18 cellular contexts compared by ENCODE assay signal in genomic region chr1:161350666-161351065, GRCh38. TPM values are rescaled to one million over a fixed set of nuclear protein-coding genes. Genes with fewer than 3 reads are reported as not detected.
DNase-seq lines count a peak whose midpoint lies in the region; ATAC-seq and TF ChIP-seq lines count a peak whose summit lies in the region.
"Had no signal": no experiment of that assay in that cellular context is flagged by ENCODE, and none has a peak within 500 bp of the region (broad histone marks: within the 10 kb centered on the region; RNA-seq: fewer than 3 reads in every experiment).

No MANE protein-coding gene starts in this region.

- DNase-seq in CD14-positive monocyte (ENCODE audit: low spot score) (no peak), NOMO-1 (lab: John Stamatoyannopoulos, UW; ENCODE audit: unreplicated experiment in 2 of 2) (peak; percentile 60 to 77), MM.1S (no peak)
- DNase-seq: COR-L47, IMR-90, NCI-H1092 treated with DMSO at 0.1 percent for 48 hours, NCI-H1694, NCI-H345, NCI-H69, SHP77 treated with DMSO at 0.1 percent for 48 hours, T-cell had no signal

- peak overlapping the region; percentile 79 for H3K4me2 ChIP-seq in BLaER1
- no peak overlapping the region for H3K4me2 ChIP-seq in MM.1S (ENCODE audit: low read depth, low read length)

- H3K9me3 ChIP-seq in BLaER1, result no peaks in the 10 kb centered on the region
- no peaks in the 10 kb centered on the region for H3K9me3 ChIP-seq in MM.1S (replicated peaks; ENCODE audit: insufficient read depth, low read length)

- H3K27ac Mint-ChIP-seq in CD14-positive monocyte, result peak overlapping the region; percentile 30 to 84 (median 47)
- H3K27ac Mint-ChIP-seq: T-cell had no signal

- H3K4me3 Mint-ChIP-seq in CD14-positive monocyte, result no peak overlapping the region
- H3K4me3 Mint-ChIP-seq: T-cell had no signal

- no peaks in the 10 kb centered on the region for H3K9me3 Mint-ChIP-seq in CD14-positive monocyte
- H3K9me3 Mint-ChIP-seq: T-cell had no signal

- intact Hi-C loops in CD14-positive monocyte (cut with micrococcal nuclease), result no loop called here

- H3F3A ChIP-seq in MM.1S (ENCODE audit: insufficient read depth, low read length), result no peaks in the 10 kb centered on the region

- TF ChIP-seq CTCF in CD14-positive monocyte (IDR thresholded peaks at IDR 0.05) (no peak), MM.1S (IDR thresholded peaks at IDR 0.05; ENCODE audit: low read length) (no peak)

- no peaks in the 10 kb centered on the region for H3K27me3 ChIP-seq in BLaER1
- no peaks in the 10 kb centered on the region for H3K27me3 ChIP-seq in MM.1S (replicated peaks; ENCODE audit: insufficient read depth, low read length)

- H4K20me1 ChIP-seq in BLaER1 (no peaks in the 10 kb centered on the region), MM.1S (ENCODE audit: insufficient read depth, low read length) (no peaks in the 10 kb centered on the region)

- H3K4me1 ChIP-seq in BLaER1, result peaks cover 45% of the 10 kb centered on the region
- H3K4me1 ChIP-seq in MM.1S (ENCODE audit: low read length), result no peaks in the 10 kb centered on the region

- peak overlapping the region; percentile 83 for H3K27ac ChIP-seq in BLaER1
- H3K27ac ChIP-seq in adipose tissue (ENCODE audit: low read depth, low read length), result peak overlapping the region; percentile 54
- H3K27ac ChIP-seq in MM.1S (ENCODE audit: low read length), result no peak overlapping the region

- H3K36me3 Mint-ChIP-seq in CD14-positive monocyte, result peaks cover 31 to 40% of the 10 kb centered on the region in 2 donors

- H2AFZ ChIP-seq in MM.1S (ENCODE audit: low read length), result no peak overlapping the region

- no peaks in the 10 kb centered on the region for H3K27me3 Mint-ChIP-seq in CD14-positive monocyte (ENCODE audit: low read depth in 3 of 3)
- H3K27me3 Mint-ChIP-seq: T-cell had no signal

- H3K79me2 ChIP-seq in MM.1S (ENCODE audit: low read length), result peaks cover 8% of the 10 kb centered on the region; the same call in 1 of the 2 replicates

- ATAC-seq in HG02885 (IDR thresholded peaks at IDR 0.05; ENCODE audit: poor library complexity, unreplicated experiment), result no peak
- no peak for ATAC-seq in SK-N-SH treated with all-trans-retinoic acid at 6 μM for 48 hours
- ATAC-seq: HCT116, T-cell had no signal

- H3K4me3 ChIP-seq in BLaER1 (no peak overlapping the region), MM.1S (ENCODE audit: low read length) (no peak overlapping the region)

- H3K36me3 ChIP-seq in BLaER1 (peaks cover 29% of the 10 kb centered on the region), MM.1S (replicated peaks; ENCODE audit: insufficient read depth, low read length) (no peaks in the 10 kb centered on the region)

- H3K9ac ChIP-seq in BLaER1 (no peak overlapping the region), MM.1S (ENCODE audit: low read length) (no peak overlapping the region)

- no peaks in the 10 kb centered on the region for H3K9me2 ChIP-seq in MM.1S (replicated peaks; ENCODE audit: insufficient read depth, low read length)

- peaks cover 17% of the 10 kb centered on the region for H3K4me1 Mint-ChIP-seq in CD14-positive monocyte

- 74 to 91% (median 80%) methylated on average over 1 of the region's 1 CpG for WGBS in adipose tissue, 3 donors

TF ChIP-seq in SK-N-SH treated with all-trans-retinoic acid at 6 μM for 48 hours, 23 proteins besides CTCF, POLR2A, EP300 and RAD21:
- TF ChIP-seq PATZ1 (CRISPR knock-in tag; IDR thresholded peaks at IDR 0.05; ENCODE audit: borderline replicate concordance), result no peak
- TF ChIP-seq RARB (CRISPR knock-in tag; IDR thresholded peaks at IDR 0.05), result no peak
- no peak for TF ChIP-seq ZNF8 (CRISPR knock-in tag; IDR thresholded peaks at IDR 0.05)
- no peak for TF ChIP-seq ZFP3 (CRISPR knock-in tag; IDR thresholded peaks at IDR 0.05)
- TF ChIP-seq ZFP30 (CRISPR knock-in tag; IDR thresholded peaks at IDR 0.05), result no peak
- TF ChIP-seq, protein P1, sequence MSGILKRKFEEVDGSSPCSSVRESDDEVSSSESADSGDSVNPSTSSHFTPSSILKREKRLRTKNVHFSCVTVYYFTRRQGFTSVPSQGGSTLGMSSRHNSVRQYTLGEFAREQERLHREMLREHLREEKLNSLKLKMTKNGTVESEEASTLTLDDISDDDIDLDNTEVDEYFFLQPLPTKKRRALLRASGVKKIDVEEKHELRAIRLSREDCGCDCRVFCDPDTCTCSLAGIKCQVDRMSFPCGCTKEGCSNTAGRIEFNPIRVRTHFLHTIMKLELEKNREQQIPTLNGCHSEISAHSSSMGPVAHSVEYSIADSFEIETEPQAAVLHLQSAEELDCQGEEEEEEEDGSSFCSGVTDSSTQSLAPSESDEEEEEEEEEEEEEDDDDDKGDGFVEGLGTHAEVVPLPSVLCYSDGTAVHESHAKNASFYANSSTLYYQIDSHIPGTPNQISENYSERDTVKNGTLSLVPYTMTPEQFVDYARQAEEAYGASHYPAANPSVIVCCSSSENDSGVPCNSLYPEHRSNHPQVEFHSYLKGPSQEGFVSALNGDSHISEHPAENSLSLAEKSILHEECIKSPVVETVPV (CRISPR knock-in tag; IDR thresholded peaks at IDR 0.05), result no peak
- TF ChIP-seq, protein P2, sequence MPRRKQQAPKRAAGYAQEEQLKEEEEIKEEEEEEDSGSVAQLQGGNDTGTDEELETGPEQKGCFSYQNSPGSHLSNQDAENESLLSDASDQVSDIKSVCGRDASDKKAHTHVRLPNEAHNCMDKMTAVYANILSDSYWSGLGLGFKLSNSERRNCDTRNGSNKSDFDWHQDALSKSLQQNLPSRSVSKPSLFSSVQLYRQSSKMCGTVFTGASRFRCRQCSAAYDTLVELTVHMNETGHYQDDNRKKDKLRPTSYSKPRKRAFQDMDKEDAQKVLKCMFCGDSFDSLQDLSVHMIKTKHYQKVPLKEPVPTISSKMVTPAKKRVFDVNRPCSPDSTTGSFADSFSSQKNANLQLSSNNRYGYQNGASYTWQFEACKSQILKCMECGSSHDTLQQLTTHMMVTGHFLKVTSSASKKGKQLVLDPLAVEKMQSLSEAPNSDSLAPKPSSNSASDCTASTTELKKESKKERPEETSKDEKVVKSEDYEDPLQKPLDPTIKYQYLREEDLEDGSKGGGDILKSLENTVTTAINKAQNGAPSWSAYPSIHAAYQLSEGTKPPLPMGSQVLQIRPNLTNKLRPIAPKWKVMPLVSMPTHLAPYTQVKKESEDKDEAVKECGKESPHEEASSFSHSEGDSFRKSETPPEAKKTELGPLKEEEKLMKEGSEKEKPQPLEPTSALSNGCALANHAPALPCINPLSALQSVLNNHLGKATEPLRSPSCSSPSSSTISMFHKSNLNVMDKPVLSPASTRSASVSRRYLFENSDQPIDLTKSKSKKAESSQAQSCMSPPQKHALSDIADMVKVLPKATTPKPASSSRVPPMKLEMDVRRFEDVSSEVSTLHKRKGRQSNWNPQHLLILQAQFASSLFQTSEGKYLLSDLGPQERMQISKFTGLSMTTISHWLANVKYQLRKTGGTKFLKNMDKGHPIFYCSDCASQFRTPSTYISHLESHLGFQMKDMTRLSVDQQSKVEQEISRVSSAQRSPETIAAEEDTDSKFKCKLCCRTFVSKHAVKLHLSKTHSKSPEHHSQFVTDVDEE (CRISPR knock-in tag; IDR thresholded peaks at IDR 0.05), result no peak
- TF ChIP-seq TCF4 (CRISPR knock-in tag; IDR thresholded peaks at IDR 0.05; ENCODE audit: borderline replicate concordance), result no peak
- TF ChIP-seq OSR1 (CRISPR knock-in tag; IDR thresholded peaks at IDR 0.05), result no peak
- TF ChIP-seq CREB5 (CRISPR knock-in tag; IDR thresholded peaks at IDR 0.05; ENCODE audit: low read depth), result no peak
- no peak for TF ChIP-seq ARNTL (CRISPR knock-in tag; IDR thresholded peaks at IDR 0.05; ENCODE audit: borderline replicate concordance, low read depth)
- no peak for TF ChIP-seq PPARA (CRISPR knock-in tag; IDR thresholded peaks at IDR 0.05; ENCODE audit: borderline replicate concordance)
- TF ChIP-seq CSDC2 (CRISPR knock-in tag; IDR thresholded peaks at IDR 0.05), result no peak
TF ChIP-seq in SK-N-SH treated with all-trans-retinoic acid at 6 μM for 48 hours: peak in this region for 0.

RNA-seq across cellular contexts. Expression of gene CFAP126, which starts 17.0 kb away (rescaled TPM):
- polyA plus RNA-seq in CD14-positive monocyte (not detected), adipose tissue (under 1 TPM in 2 of 3 donors, not detected in 1; 0.10 to 0.63 TPM)
- polyA plus RNA-seq: AG04450, BJ, IMR-90 had no signal

RNA-seq across cellular contexts. Expression of gene SDHC, which starts 36.5 kb away (rescaled TPM):
- 100 to 1,000 TPM; 323 to 350 TPM for polyA plus RNA-seq in CD14-positive monocyte
- 100 to 1,000 TPM in 2 of 3 donors, 10 to 100 TPM in 1; 76.3 to 230 (median 151) TPM for polyA plus RNA-seq in adipose tissue

RNA-seq across cellular contexts. Expression of gene MPZ, which starts 40.9 kb away (rescaled TPM):
- polyA plus RNA-seq in CD14-positive monocyte, result under 1 TPM in 1 of 2 donors, not detected in 1; 0.16 TPM
- 1 to 10 TPM; 1.2 to 3.5 (median 2.6) TPM for polyA plus RNA-seq in adipose tissue

Comparison
In these comparisons a context has a peak if more than half of its experiments do, and no peak if none do; other contexts are left out.
1. DNase-seq: peak in NOMO-1 (2 of 2); none in CD14-positive monocyte (single experiment) and MM.1S (single experiment).